33 cellular contexts compared by ENCODE assay signal in genomic region chr1:191086910-191087309, GRCh38.
"Had no signal": no experiment of that assay in that cellular context is flagged by ENCODE, and none has a peak within 500 bp of the region (broad histone marks: within the 10 kb centered on the region; RNA-seq: fewer than 3 reads in every experiment).

No MANE protein-coding gene starts in this region.

- H3K4me3 ChIP-seq: adrenal gland, body of pancreas, breast epithelium had no signal

- DNase-seq: activated B cell treated with CpG ODN at 0.5 μM for 24 hours; activated CD4-positive, alpha-beta memory T cell treated with anti-CD3 and anti-CD28 coated beads for 36 hours; activated CD4-positive, alpha-beta T cell treated with anti-CD3 and anti-CD28 coated beads for 4 hours; activated CD4-positive, alpha-beta T cell treated with anti-CD3 and anti-CD28 coated beads, Interleukin-2, amount 10 ng/mL, durations not matched to agents 24 days and 14 days; activated CD4-positive, alpha-beta T cell treated with anti-CD3 and anti-CD28 coated beads, Interleukin-2, amount 50 U/mL, for 1 hour; activated CD4-positive, alpha-beta T cell treated with anti-CD3 and anti-CD28 coated beads, Interleukin-2, amount 50 U/mL, for 4 hours; activated CD4-positive, CD25-positive, alpha-beta regulatory T cell treated with anti-CD3 and anti-CD28 coated beads, Interleukin-2, amount 50 U/mL, for 72 hours; activated CD8-positive, alpha-beta memory T cell treated with anti-CD3 and anti-CD28 coated beads, Interleukin-2, amount 50 U/mL, for 4 hours; activated CD8-positive, alpha-beta T cell treated with anti-CD3 and anti-CD28 coated beads for 36 hours; activated effector memory CD4-positive, alpha-beta T cell treated with anti-CD3 and anti-CD28 coated beads, Interleukin-2, amount 50 U/mL, for 16 hours; activated gamma-delta T cell treated with Interleukin-2 at 50 U/mL for 16 hours; activated naive CD4-positive, alpha-beta T cell; activated naive CD4-positive, alpha-beta T cell treated with anti-CD3 and anti-CD28 coated beads for 36 hours; activated naive CD4-positive, alpha-beta T cell treated with anti-CD3 and anti-CD28 coated beads, Interleukin-2, amount 50 U/mL, for 16 hours; activated naive CD8-positive, alpha-beta T cell treated with anti-CD3 and anti-CD28 coated beads for 36 hours; activated T-cell treated with anti-CD3 and anti-CD28 coated beads for 4 hours; activated T-cell treated with anti-CD3 and anti-CD28 coated beads, Interleukin-2, amount 50 U/mL, for 1 hour; activated T-cell treated with anti-CD3 and anti-CD28 coated beads, Interleukin-2, amount 50 U/mL, for 4 hours; activated T-cell treated with anti-CD3 and anti-CD28 coated beads, Interleukin-2, amount 50 U/mL, for 72 hours; adrenal gland; amniotic stem cell; aorta; body of pancreas; brain microvascular endothelial cell; central memory CD4-positive, alpha-beta T cell; T-helper 2 cell; T-helper 9 cell had no signal

- ATAC-seq: activated CD8-positive, alpha-beta T cell treated with anti-CD3 and anti-CD28 coated beads for 36 hours; activated naive CD4-positive, alpha-beta T cell treated with anti-CD3 and anti-CD28 coated beads, Interleukin-2, amount 50 U/mL, for 72 hours; activated T-cell treated with anti-CD3 and anti-CD28 coated beads, Interleukin-2, amount 50 U/mL, for 4 hours; activated T-cell treated with anti-CD3 and anti-CD28 coated beads, Interleukin-2, amount 50 U/mL, for 72 hours; activated T-helper 17 cell treated with anti-CD3 and anti-CD28 coated beads, Interleukin-2, amount 50 U/mL, for 72 hours; body of pancreas had no signal

- FAIRE-seq: astrocyte, colon had no signal

- H3K27me3 ChIP-seq: adrenal gland, body of pancreas, brain microvascular endothelial cell, breast epithelium had no signal

- H3K9me3 ChIP-seq: adrenal gland, breast epithelium had no signal

- H3K4me1 ChIP-seq: adrenal gland, body of pancreas, breast epithelium had no signal

- H3K27ac ChIP-seq: adrenal gland, body of pancreas, brain microvascular endothelial cell, breast epithelium, VCaP had no signal

- H3K36me3 ChIP-seq: adrenal gland, brain microvascular endothelial cell, breast epithelium had no signal
